ENCODE assay signal across 8 cellular contexts in the genomic region with DNA sequence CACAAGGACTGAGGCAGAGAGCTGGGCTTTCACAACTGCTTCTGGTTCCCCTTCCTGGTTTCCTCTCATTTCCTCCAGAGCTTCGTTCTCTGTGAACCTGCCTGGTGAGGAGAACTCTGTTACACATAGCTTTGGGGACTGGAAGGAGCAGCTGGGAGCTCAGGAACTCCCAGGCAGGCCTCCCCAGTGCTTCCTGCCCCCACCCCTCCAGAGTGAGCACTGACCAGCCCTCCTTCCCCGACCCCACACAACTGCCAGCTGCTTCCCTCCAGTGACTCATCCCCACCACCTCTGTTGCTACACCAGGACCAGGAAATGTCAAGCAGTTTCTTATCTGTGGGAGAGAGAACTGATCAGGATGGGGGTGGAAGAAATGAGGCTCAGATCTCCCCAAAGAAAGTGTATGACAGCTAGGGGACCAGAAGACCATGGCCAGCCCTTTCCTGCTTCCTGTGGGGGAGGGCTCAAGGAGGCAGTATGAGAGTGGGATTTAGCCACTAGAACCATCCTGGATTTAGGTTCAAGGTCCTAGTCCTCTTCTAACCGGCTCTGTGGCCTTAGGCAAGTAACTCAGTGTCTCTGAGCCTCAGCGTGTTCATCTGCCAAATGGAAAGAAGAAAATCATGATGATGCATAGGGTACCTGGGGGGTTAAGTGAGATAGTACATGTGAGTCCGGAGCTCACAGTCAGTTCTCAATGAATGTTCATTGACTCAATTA. TPM values are rescaled to one million over a fixed set of nuclear protein-coding genes. Genes with fewer than 3 reads are reported as not detected.
DNase-seq lines count a peak whose midpoint lies in the region; ATAC-seq and TF ChIP-seq lines count a peak whose summit lies in the region.

No MANE protein-coding gene starts in this region.

- no peak for DNase-seq in activated CD4-positive, alpha-beta T cell treated with anti-CD3 and anti-CD28 coated beads, Interleukin-2, amount 10 ng/mL, durations not matched to agents 24 days and 14 days
- no peak for DNase-seq in activated CD4-positive, alpha-beta T cell treated with anti-CD3 and anti-CD28 coated beads, Interleukin-2, amount 50 U/mL, for 48 hours
- DNase-seq in head of caudate nucleus: peak in 34 of 42 donors; percentile 19 to 76 (median 39)
- DNase-seq in NCI-H748 (lab: John Stamatoyannopoulos, UW; ENCODE audit: unreplicated experiment): no peak

- peak overlapping the region in 12 of 21 experiments; percentile 14 to 72 (median 36) for H3K27ac ChIP-seq in skin epidermis

- no peak overlapping the region for H3K4me3 Mint-ChIP-seq in activated CD4-positive, alpha-beta T cell treated with anti-CD3 and anti-CD28 coated beads, Interleukin-2, amount 10 ng/mL, durations not matched to agents 24 days and 14 days

- H3K36me3 Mint-ChIP-seq in activated CD4-positive, alpha-beta T cell treated with anti-CD3 and anti-CD28 coated beads, Interleukin-2, amount 10 ng/mL, durations not matched to agents 24 days and 14 days (ENCODE audit: low read depth): no peaks in the 10 kb centered on the region

- intact Hi-C loops in activated CD4-positive, alpha-beta T cell treated with anti-CD3 and anti-CD28 coated beads, Interleukin-2, amount 10 ng/mL, durations not matched to agents 24 days and 14 days (cut with micrococcal nuclease): no loop called here
- intact Hi-C loops in head of caudate nucleus (cut with DNase I): no loop called here

- H3K9me3 Mint-ChIP-seq in activated CD4-positive, alpha-beta T cell treated with anti-CD3 and anti-CD28 coated beads, Interleukin-2, amount 10 ng/mL, durations not matched to agents 24 days and 14 days: no peaks in the 10 kb centered on the region

- peak overlapping the region; percentile 22 for H3K27ac Mint-ChIP-seq in activated CD4-positive, alpha-beta T cell treated with anti-CD3 and anti-CD28 coated beads, Interleukin-2, amount 10 ng/mL, durations not matched to agents 24 days and 14 days

- no peak overlapping the region for H3K4me3 ChIP-seq in skin epidermis

- peaks cover 16% of the 10 kb centered on the region for H3K4me1 Mint-ChIP-seq in activated CD4-positive, alpha-beta T cell treated with anti-CD3 and anti-CD28 coated beads, Interleukin-2, amount 10 ng/mL, durations not matched to agents 24 days and 14 days

- H3K27me3 Mint-ChIP-seq in activated CD4-positive, alpha-beta T cell treated with anti-CD3 and anti-CD28 coated beads, Interleukin-2, amount 10 ng/mL, durations not matched to agents 24 days and 14 days: peaks cover 7% of the 10 kb centered on the region

- peak; percentile 48 for ATAC-seq in SK-N-SH treated with all-trans-retinoic acid at 6 μM for 48 hours
- ATAC-seq in GM21529 (IDR thresholded peaks at IDR 0.05; ENCODE audit: unreplicated experiment): no peak
- no peak for ATAC-seq in HG03139 (IDR thresholded peaks at IDR 0.05; ENCODE audit: unreplicated experiment)

TF ChIP-seq in SK-N-SH treated with all-trans-retinoic acid at 6 μM for 48 hours, 23 proteins besides CTCF, POLR2A, EP300 and RAD21:
- TF ChIP-seq RARB (CRISPR knock-in tag; IDR thresholded peaks at IDR 0.05) (no peak), ZNF565 (CRISPR knock-in tag; conservative IDR thresholded peaks at IDR 0.05; ENCODE audit: low read depth) (no peak)
- TF ChIP-seq, protein P1, sequence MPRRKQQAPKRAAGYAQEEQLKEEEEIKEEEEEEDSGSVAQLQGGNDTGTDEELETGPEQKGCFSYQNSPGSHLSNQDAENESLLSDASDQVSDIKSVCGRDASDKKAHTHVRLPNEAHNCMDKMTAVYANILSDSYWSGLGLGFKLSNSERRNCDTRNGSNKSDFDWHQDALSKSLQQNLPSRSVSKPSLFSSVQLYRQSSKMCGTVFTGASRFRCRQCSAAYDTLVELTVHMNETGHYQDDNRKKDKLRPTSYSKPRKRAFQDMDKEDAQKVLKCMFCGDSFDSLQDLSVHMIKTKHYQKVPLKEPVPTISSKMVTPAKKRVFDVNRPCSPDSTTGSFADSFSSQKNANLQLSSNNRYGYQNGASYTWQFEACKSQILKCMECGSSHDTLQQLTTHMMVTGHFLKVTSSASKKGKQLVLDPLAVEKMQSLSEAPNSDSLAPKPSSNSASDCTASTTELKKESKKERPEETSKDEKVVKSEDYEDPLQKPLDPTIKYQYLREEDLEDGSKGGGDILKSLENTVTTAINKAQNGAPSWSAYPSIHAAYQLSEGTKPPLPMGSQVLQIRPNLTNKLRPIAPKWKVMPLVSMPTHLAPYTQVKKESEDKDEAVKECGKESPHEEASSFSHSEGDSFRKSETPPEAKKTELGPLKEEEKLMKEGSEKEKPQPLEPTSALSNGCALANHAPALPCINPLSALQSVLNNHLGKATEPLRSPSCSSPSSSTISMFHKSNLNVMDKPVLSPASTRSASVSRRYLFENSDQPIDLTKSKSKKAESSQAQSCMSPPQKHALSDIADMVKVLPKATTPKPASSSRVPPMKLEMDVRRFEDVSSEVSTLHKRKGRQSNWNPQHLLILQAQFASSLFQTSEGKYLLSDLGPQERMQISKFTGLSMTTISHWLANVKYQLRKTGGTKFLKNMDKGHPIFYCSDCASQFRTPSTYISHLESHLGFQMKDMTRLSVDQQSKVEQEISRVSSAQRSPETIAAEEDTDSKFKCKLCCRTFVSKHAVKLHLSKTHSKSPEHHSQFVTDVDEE (CRISPR knock-in tag; IDR thresholded peaks at IDR 0.05): no peak

RNA-seq across cellular contexts. Expression of a gene that starts 4.5 kb away (rescaled TPM):
- 8.6 and 9.1 TPM in 2 replicates for total RNA-seq in activated CD4-positive, alpha-beta T cell treated with anti-CD3 and anti-CD28 coated beads, Interleukin-2, amount 10 ng/mL, durations not matched to agents 24 days and 14 days

Comparison
In these comparisons a context has a peak if more than half of its experiments do, and no peak if none do; other contexts are left out.
1. DNase-seq: peak in head of caudate nucleus (34 of 42); none in activated CD4-positive, alpha-beta T cell treated with anti-CD3 and anti-CD28 coated beads, Interleukin-2, amount 10 ng/mL, durations not matched to agents 24 days and 14 days (single experiment), activated CD4-positive, alpha-beta T cell treated with anti-CD3 and anti-CD28 coated beads, Interleukin-2, amount 50 U/mL, for 48 hours (0 of 2) and NCI-H748 (single experiment).